1 cellular context compared by ENCODE assay signal in the genomic region with DNA sequence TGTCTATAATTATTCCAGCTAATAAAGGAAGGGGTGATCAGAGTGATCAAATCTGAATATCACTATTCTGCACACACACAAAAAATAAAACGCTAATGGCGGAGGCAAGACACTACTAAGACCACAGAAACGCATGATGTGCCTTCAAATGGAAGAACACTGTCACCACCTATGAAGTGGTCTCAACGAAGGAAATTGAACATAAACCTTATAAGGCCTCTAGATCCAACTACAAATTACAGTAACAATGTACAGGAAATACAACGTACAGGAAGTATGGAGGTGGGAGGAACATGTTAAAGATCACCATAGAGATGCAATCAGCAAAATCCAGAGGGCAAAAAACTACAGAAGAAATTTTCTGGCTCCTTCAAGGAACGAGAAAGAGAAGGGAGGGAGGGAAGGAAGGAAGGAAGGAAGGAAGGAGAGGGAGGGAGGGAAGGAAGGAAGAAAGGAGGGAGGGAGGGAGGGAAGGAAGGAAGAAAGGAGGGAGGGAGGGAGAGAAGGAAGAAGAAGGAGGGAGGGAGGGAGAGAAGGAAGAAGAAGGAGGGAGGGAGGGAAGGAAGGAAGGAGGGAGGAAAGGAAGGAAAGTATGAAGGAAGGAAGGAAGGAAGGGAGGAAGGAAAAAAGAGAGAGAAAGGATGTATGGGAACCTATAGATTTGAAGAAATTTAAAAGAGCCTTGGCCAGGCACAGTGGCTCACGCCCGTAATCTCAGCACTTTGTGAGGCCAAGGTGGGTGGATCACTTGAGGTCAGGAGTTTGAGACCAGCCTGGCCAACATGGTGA.
TF ChIP-seq lines count a peak whose summit lies in the region.

No MANE protein-coding gene starts in this region.

TF ChIP-seq in K562, 482 proteins besides CTCF, POLR2A, EP300 and RAD21:
- TF ChIP-seq, protein P1, sequence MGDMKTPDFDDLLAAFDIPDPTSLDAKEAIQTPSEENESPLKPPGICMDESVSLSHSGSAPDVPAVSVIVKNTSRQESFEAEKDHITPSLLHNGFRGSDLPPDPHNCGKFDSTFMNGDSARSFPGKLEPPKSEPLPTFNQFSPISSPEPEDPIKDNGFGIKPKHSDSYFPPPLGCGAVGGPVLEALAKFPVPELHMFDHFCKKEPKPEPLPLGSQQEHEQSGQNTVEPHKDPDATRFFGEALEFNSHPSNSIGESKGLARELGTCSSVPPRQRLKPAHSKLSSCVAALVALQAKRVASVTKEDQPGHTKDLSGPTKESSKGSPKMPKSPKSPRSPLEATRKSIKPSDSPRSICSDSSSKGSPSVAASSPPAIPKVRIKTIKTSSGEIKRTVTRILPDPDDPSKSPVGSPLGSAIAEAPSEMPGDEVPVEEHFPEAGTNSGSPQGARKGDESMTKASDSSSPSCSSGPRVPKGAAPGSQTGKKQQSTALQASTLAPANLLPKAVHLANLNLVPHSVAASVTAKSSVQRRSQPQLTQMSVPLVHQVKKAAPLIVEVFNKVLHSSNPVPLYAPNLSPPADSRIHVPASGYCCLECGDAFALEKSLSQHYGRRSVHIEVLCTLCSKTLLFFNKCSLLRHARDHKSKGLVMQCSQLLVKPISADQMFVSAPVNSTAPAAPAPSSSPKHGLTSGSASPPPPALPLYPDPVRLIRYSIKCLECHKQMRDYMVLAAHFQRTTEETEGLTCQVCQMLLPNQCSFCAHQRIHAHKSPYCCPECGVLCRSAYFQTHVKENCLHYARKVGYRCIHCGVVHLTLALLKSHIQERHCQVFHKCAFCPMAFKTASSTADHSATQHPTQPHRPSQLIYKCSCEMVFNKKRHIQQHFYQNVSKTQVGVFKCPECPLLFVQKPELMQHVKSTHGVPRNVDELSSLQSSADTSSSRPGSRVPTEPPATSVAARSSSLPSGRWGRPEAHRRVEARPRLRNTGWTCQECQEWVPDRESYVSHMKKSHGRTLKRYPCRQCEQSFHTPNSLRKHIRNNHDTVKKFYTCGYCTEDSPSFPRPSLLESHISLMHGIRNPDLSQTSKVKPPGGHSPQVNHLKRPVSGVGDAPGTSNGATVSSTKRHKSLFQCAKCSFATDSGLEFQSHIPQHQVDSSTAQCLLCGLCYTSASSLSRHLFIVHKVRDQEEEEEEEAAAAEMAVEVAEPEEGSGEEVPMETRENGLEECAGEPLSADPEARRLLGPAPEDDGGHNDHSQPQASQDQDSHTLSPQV (IDR thresholded peaks at IDR 0.05), result no peak
- TF ChIP-seq, protein P2, sequence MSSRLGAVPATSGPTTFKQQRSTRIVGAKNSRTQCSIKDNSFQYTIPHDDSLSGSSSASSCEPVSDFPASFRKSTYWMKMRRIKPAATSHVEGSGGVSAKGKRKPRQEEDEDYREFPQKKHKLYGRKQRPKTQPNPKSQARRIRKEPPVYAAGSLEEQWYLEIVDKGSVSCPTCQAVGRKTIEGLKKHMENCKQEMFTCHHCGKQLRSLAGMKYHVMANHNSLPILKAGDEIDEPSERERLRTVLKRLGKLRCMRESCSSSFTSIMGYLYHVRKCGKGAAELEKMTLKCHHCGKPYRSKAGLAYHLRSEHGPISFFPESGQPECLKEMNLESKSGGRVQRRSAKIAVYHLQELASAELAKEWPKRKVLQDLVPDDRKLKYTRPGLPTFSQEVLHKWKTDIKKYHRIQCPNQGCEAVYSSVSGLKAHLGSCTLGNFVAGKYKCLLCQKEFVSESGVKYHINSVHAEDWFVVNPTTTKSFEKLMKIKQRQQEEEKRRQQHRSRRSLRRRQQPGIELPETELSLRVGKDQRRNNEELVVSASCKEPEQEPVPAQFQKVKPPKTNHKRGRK (tag; IDR thresholded peaks at IDR 0.05), result peak; percentile 77
